Comparison of ENCODE assay signal across 16 cellular contexts in the genomic region with DNA sequence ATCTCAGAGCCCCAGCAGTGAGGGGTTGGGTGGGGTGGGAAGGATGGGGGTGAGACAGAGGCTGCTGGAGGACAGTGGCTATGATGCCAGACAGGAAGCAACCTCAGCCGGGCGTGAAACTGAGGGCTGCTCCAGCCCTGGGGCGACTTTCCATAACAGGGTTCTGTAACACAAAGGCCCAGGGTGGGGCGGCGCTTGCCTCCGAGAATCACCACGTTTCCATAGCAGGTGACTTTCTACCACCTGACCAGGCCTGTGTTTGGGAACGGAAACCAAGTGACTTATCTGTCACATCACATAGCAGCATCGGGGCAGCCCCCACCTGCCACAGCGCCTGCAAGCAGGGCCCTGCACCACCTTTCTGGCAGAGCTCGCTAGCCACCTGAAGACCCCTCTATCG.
DNase-seq lines count a peak whose midpoint lies in the region; ATAC-seq lines count a peak whose summit lies in the region.
"Had no signal": no experiment of that assay in that cellular context is flagged by ENCODE, and none has a peak within 500 bp of the region (broad histone marks: within the 10 kb centered on the region; RNA-seq: fewer than 3 reads in every experiment).

No MANE protein-coding gene starts in this region.

- no peaks in the 10 kb centered on the region for H3K27me3 Mint-ChIP-seq in stimulated activated naive CD8-positive, alpha-beta T cell treated with anti-CD3 and anti-CD28 coated beads, Interleukin-15, amount 100 ng/mL, for 72 hours
- H3K27me3 Mint-ChIP-seq: dendritic cell treated with granulocyte-macrophage colony-stimulating factor and Interleukin-4, amounts not matched to agents 40 ng/mL and 50 ng/mL, for 4 days had no signal

- peak; percentile 3 for DNase-seq in stimulated activated CD4-positive, alpha-beta T cell treated with anti-CD3 and anti-CD28 coated beads, Interleukin-1b, Interleukin-23, amount 100 ng/mL, for 48 hours
- DNase-seq in stimulated activated CD4-positive, alpha-beta T cell treated with anti-CD3 and anti-CD28 coated beads, Interleukin-4, amount 100 ng/mL, for 24 hours, result no peak
- DNase-seq in RPMI8226 (peak; percentile 40), germinal center (ENCODE audit: low spot score) (peak; percentile 16), Right ventricle myocardium inferior (ENCODE audit: missing footprints) (no peak), hypothalamus (lab: John Stamatoyannopoulos, UW) (no peak)
- no peak for DNase-seq in stimulated activated naive CD8-positive, alpha-beta T cell treated with anti-CD3 and anti-CD28 coated beads, Interleukin-15, amount 100 ng/mL, for 72 hours
- DNase-seq: adrenal gland; H7; NCI-H2171; PC-9; stimulated activated naive CD4-positive, alpha-beta T cell treated with Interleukin-2 at 50 U/mL for 16 hours had no signal

- peak; percentile 67 for ATAC-seq in stimulated activated naive CD8-positive, alpha-beta T cell treated with anti-CD3 and anti-CD28 coated beads, Interleukin-15, amount 100 ng/mL, for 72 hours
- ATAC-seq in Right ventricle myocardium inferior (no peak), GM21786 (IDR thresholded peaks at IDR 0.05; ENCODE audit: unreplicated experiment) (no peak)
- ATAC-seq: K562, left lobe of liver had no signal

- H3K4me1 Mint-ChIP-seq in stimulated activated naive CD8-positive, alpha-beta T cell treated with anti-CD3 and anti-CD28 coated beads, Interleukin-15, amount 100 ng/mL, for 72 hours, result peaks cover 13% of the 10 kb centered on the region

- peaks cover 11 to 12% of the 10 kb centered on the region in 2 donors for H3K9me3 Mint-ChIP-seq in stimulated activated naive CD8-positive, alpha-beta T cell treated with anti-CD3 and anti-CD28 coated beads, Interleukin-15, amount 100 ng/mL, for 72 hours

- H3K27ac Mint-ChIP-seq in stimulated activated naive CD8-positive, alpha-beta T cell treated with anti-CD3 and anti-CD28 coated beads, Interleukin-15, amount 100 ng/mL, for 72 hours, result no peak overlapping the region
- H3K27ac Mint-ChIP-seq: dendritic cell treated with granulocyte-macrophage colony-stimulating factor and Interleukin-4, amounts not matched to agents 40 ng/mL and 50 ng/mL, for 4 days had no signal

- intact Hi-C loops in Right ventricle myocardium inferior (cut with DNase I), result no loop called here

- H3K4me3 Mint-ChIP-seq in stimulated activated naive CD8-positive, alpha-beta T cell treated with anti-CD3 and anti-CD28 coated beads, Interleukin-15, amount 100 ng/mL, for 72 hours, result no peak overlapping the region
- H3K4me3 Mint-ChIP-seq: dendritic cell treated with granulocyte-macrophage colony-stimulating factor and Interleukin-4, amounts not matched to agents 40 ng/mL and 50 ng/mL, for 4 days had no signal

Comparison
In these comparisons a context has a peak if more than half of its experiments do, and no peak if none do; other contexts are left out.
1. DNase-seq: peak in stimulated activated CD4-positive, alpha-beta T cell treated with anti-CD3 and anti-CD28 coated beads, Interleukin-1b, Interleukin-23, amount 100 ng/mL, for 48 hours (single experiment), RPMI8226 (single experiment) and germinal center (single experiment); none in stimulated activated CD4-positive, alpha-beta T cell treated with anti-CD3 and anti-CD28 coated beads, Interleukin-4, amount 100 ng/mL, for 24 hours (single experiment), stimulated activated naive CD8-positive, alpha-beta T cell treated with anti-CD3 and anti-CD28 coated beads, Interleukin-15, amount 100 ng/mL, for 72 hours (0 of 2), Right ventricle myocardium inferior (single experiment) and hypothalamus (0 of 51).